In genomic region chr7:18312482-18312881, GRCh38 we compare ENCODE assay signal across 20 cellular contexts.
"Had no signal": no experiment of that assay in that cellular context is flagged by ENCODE, and none has a peak within 500 bp of the region (broad histone marks: within the 10 kb centered on the region; RNA-seq: fewer than 3 reads in every experiment).

No MANE protein-coding gene starts in this region.

- H3K4me1 ChIP-seq: colonic mucosa, foreskin keratinocyte had no signal

- H3K27ac ChIP-seq: colonic mucosa, foreskin keratinocyte, hepatocyte, neural progenitor cell, ovary, right atrium auricular region, sigmoid colon, skin epidermis had no signal

- DNase-seq: colonic mucosa; dermis blood vessel endothelial cell; endodermal cell; erythroblast; foreskin keratinocyte; head of caudate nucleus; left colon; mucosa of descending colon; naive thymus-derived CD8-positive, alpha-beta T cell; nucleus accumbens; ovary; sigmoid colon; stimulated activated CD4-positive, alpha-beta T cell treated with anti-CD3 and anti-CD28 coated beads, Interleukin-2, amount 100 ng/mL, for 24 hours; stimulated activated CD4-positive, alpha-beta T cell treated with anti-CD3 and anti-CD28 coated beads, Interleukin-4, amount 100 ng/mL, for 4 hours; stimulated activated naive CD4-positive, alpha-beta T cell treated with Interleukin-2 at 50 U/mL for 16 hours; trophoblast cell had no signal

- H3K4me3 ChIP-seq: colonic mucosa, hepatocyte, mucosa of descending colon, neural progenitor cell, ovary, right atrium auricular region, sigmoid colon, skin epidermis had no signal

- H3K27me3 ChIP-seq: colonic mucosa, hepatocyte, neural progenitor cell, ovary, right atrium auricular region, sigmoid colon had no signal

- H3K79me2 ChIP-seq: hepatocyte had no signal

- H3K9ac ChIP-seq: neural progenitor cell had no signal

- ATAC-seq: foreskin keratinocyte; left colon; mucosa of descending colon; naive thymus-derived CD8-positive, alpha-beta T cell had no signal

- H3K36me3 ChIP-seq: colonic mucosa, neural progenitor cell, ovary, right atrium auricular region, sigmoid colon had no signal

- H3K4me2 ChIP-seq: hepatocyte, neural progenitor cell had no signal
